ENCODE assay signal across 8 cellular contexts in genomic region chr5:114101153-114101552, GRCh38.
A peak's percentile ranks its signal among the peaks of the same experiment; 100 is the strongest.
DNase-seq lines count a peak whose midpoint lies in the region; ATAC-seq, FAIRE-seq and TF ChIP-seq lines count a peak whose summit lies in the region.

No MANE protein-coding gene starts in this region.

- DNase-seq in AG08396 (ENCODE audit: low spot score) = peak; percentile 33
- DNase-seq in HT-29 (ENCODE audit: low spot score) = peak; percentile 62
- peak; percentile 78 for DNase-seq in amniotic stem cell (lab: John Stamatoyannopoulos, UW)
- DNase-seq in HepG2 (ENCODE audit: low spot score) = peak; percentile 15
- no peak for DNase-seq in putamen (ENCODE audit: low spot score)
- no peak for DNase-seq in naive thymus-derived CD4-positive, alpha-beta T cell
- no peak for DNase-seq in effector CD4-positive, alpha-beta T cell

- in situ Hi-C loops in HepG2 (cut with HindIII; ENCODE audit: extremely low pct_ligation_motif_present, low pct_unique_long_range_greater_than_20kb) = no loop called here

- H3K9me3 ChIP-seq in HepG2 (ENCODE audit: low read length) = no peaks in the 10 kb centered on the region
- H3K9me3 ChIP-seq in naive thymus-derived CD4-positive, alpha-beta T cell (ENCODE audit: control insufficient read depth in 2 of 3, low read length in 3 of 3) = no peaks in the 10 kb centered on the region

- no peaks in the 10 kb centered on the region for H4K20me1 ChIP-seq in HepG2 (ENCODE audit: insufficient read depth, low read length)

- no peak overlapping the region for H3K27ac Mint-ChIP-seq in naive thymus-derived CD4-positive, alpha-beta T cell

- no peak for TF ChIP-seq RAD21 in HepG2 (CRISPR knock-in tag; IDR thresholded peaks at IDR 0.05)

- H3K27me3 ChIP-seq in HepG2 (ENCODE audit: control insufficient read depth in 1 of 2, insufficient read depth in 2 of 2, low read length in 2 of 2) = no peaks in the 10 kb centered on the region
- no peaks in the 10 kb centered on the region for H3K27me3 ChIP-seq in naive thymus-derived CD4-positive, alpha-beta T cell (ENCODE audit: control insufficient read depth in 2 of 2, insufficient read depth in 2 of 2, low read length in 2 of 2)

- H3K79me2 ChIP-seq in HepG2 (ENCODE audit: insufficient read depth, low read length) = no peaks in the 10 kb centered on the region

- 0% methylated on average over 3 of the region's 3 CpGs for WGBS in HepG2 (ENCODE audit: low lambda C conversion rate)

- H3K4me3 Mint-ChIP-seq in naive thymus-derived CD4-positive, alpha-beta T cell = no peak overlapping the region

- no peak for TF ChIP-seq POLR2A in HepG2 (IDR thresholded peaks at IDR 0.05; ENCODE audit: insufficient read depth in 1 of 2, low read depth in 2 of 2, low read length in 2 of 2)

- no peaks in the 10 kb centered on the region for H3K36me3 ChIP-seq in HepG2 (replicated peaks in 1 of 2; ENCODE audit: control insufficient read depth in 1 of 2, insufficient read depth in 2 of 2, low read length in 2 of 2)
- no peaks in the 10 kb centered on the region for H3K36me3 ChIP-seq in naive thymus-derived CD4-positive, alpha-beta T cell (ENCODE audit: control insufficient read depth in 2 of 3, insufficient read depth in 3 of 3, low read length in 3 of 3)

- intact Hi-C loops in HepG2 (cut with micrococcal nuclease; ENCODE audit: unreplicated experiment) = loop anchor here (5.0 to 10.0 kb wide), 2 partner anchors 121 to 204 kb away; no protein-coding TSS in a partner anchor
- intact Hi-C loops in naive thymus-derived CD4-positive, alpha-beta T cell (cut with micrococcal nuclease) = no loop called here

- H3K4me3 ChIP-seq in HepG2 (replicated peaks in 1 of 3; ENCODE audit: insufficient read depth in 1 of 3, low read depth in 2 of 3, low read length in 3 of 3) = no peak overlapping the region
- no peak overlapping the region for H3K4me3 ChIP-seq in naive thymus-derived CD4-positive, alpha-beta T cell (ENCODE audit: low read length)

- H3K9me3 Mint-ChIP-seq in naive thymus-derived CD4-positive, alpha-beta T cell = peaks cover 0 to 19% (median 5%) of the 10 kb centered on the region in 11 donors

- CTCF ChIA-PET in HepG2 (lab: Yijun Ruan, JAX; ENCODE audit: low intra/inter-chr PET ratio, low total read pairs) = interaction anchor here (1.2 kb wide), 1 partner anchor 204 kb away, joined by 4 read pairs; no protein-coding TSS in a partner anchor
- CTCF ChIA-PET in naive thymus-derived CD4-positive, alpha-beta T cell (lab: Charles Lee) = no interaction called here

- BruUV-seq in HepG2 (replicated peaks; lab: Mats Ljungman, UMichigan) = no TSS peak

- no peak overlapping the region for H3K27ac ChIP-seq in HepG2 (ENCODE audit: extremely low read length, insufficient read depth, low read length)
- H3K27ac ChIP-seq in naive thymus-derived CD4-positive, alpha-beta T cell (ENCODE audit: low read depth, low read length) = no peak overlapping the region

- ATAC-seq in GM18508 (IDR thresholded peaks at IDR 0.05; ENCODE audit: insufficient read depth, unreplicated experiment) (peak; percentile 66), HepG2 (peak; percentile 55; the same call in 2 of the 3 replicates)
- no peak for ATAC-seq in naive thymus-derived CD4-positive, alpha-beta T cell

- no peaks in the 10 kb centered on the region for H3K4me1 ChIP-seq in HepG2 (ENCODE audit: insufficient read depth, low read length)
- H3K4me1 ChIP-seq in naive thymus-derived CD4-positive, alpha-beta T cell (ENCODE audit: control insufficient read depth in 2 of 2, insufficient read depth in 2 of 2, low read length in 2 of 2) = no peaks in the 10 kb centered on the region

- peak; percentile 45 for TF ChIP-seq CTCF in HepG2 (CRISPR knock-in tag; IDR thresholded peaks at IDR 0.05)

- no peaks in the 10 kb centered on the region for H3K36me3 Mint-ChIP-seq in naive thymus-derived CD4-positive, alpha-beta T cell

- H3K4me2 ChIP-seq in HepG2 (ENCODE audit: low read depth, low read length) = no peak overlapping the region

- no peak for TF ChIP-seq EP300 in HepG2 (IDR thresholded peaks at IDR 0.05; ENCODE audit: low read depth in 2 of 2, low read length in 2 of 2)
- no peak for TF ChIP-seq EP300 in HepG2 (CRISPR knock-in tag; IDR thresholded peaks at IDR 0.05; ENCODE audit: borderline replicate concordance)

- no peak overlapping the region for H2AFZ ChIP-seq in HepG2 (ENCODE audit: low read length)

- POLR2A ChIA-PET in HepG2 (lab: Yijun Ruan, JAX) = no interaction called here
- POLR2A ChIA-PET in naive thymus-derived CD4-positive, alpha-beta T cell (lab: Charles Lee) = no interaction called here

- no peaks in the 10 kb centered on the region for H3K27me3 Mint-ChIP-seq in naive thymus-derived CD4-positive, alpha-beta T cell

- H3K4me1 Mint-ChIP-seq in naive thymus-derived CD4-positive, alpha-beta T cell = no peaks in the 10 kb centered on the region

- no peak for FAIRE-seq in HepG2 (lab: Jason Lieb, UNC)

- H3K9ac ChIP-seq in HepG2 (ENCODE audit: insufficient read depth, low read depth, low read length) = no peak overlapping the region

TF ChIP-seq in HepG2, 621 proteins besides CTCF, POLR2A, EP300 and RAD21:
- TF ChIP-seq SAP130 (CRISPR knock-in tag; IDR thresholded peaks at IDR 0.05; ENCODE audit: low read depth) (no peak), ZBTB21 (CRISPR knock-in tag; IDR thresholded peaks at IDR 0.05) (no peak), ZBTB39 (CRISPR knock-in tag; IDR thresholded peaks at IDR 0.05) (no peak), ZNF614 (CRISPR knock-in tag; IDR thresholded peaks at IDR 0.05; ENCODE audit: borderline replicate concordance) (no peak), STAG1 (CRISPR knock-in tag; IDR thresholded peaks at IDR 0.05) (peak; percentile 50), ATF5 (CRISPR knock-in tag; IDR thresholded peaks at IDR 0.05; ENCODE audit: low read depth) (no peak), PREB (CRISPR knock-in tag; IDR thresholded peaks at IDR 0.05) (no peak), SMC3 (IDR thresholded peaks at IDR 0.05; ENCODE audit: low read length) (0 out of 2 replicates have a peak, but pooled peaks have one; percentile 21), NFE2 (CRISPR knock-in tag; IDR thresholded peaks at IDR 0.05) (no peak), GMEB1 (CRISPR knock-in tag; IDR thresholded peaks at IDR 0.05; ENCODE audit: borderline replicate concordance) (no peak), KLF16 (CRISPR knock-in tag; IDR thresholded peaks at IDR 0.05) (no peak)

Comparison
In these comparisons a context has a peak if more than half of its experiments do, and no peak if none do; other contexts are left out.
1. DNase-seq: peak in AG08396 (single experiment), HT-29 (single experiment), amniotic stem cell (single experiment) and HepG2 (single experiment); none in putamen (single experiment), naive thymus-derived CD4-positive, alpha-beta T cell (0 of 9) and effector CD4-positive, alpha-beta T cell (single experiment).